In the genomic region with DNA sequence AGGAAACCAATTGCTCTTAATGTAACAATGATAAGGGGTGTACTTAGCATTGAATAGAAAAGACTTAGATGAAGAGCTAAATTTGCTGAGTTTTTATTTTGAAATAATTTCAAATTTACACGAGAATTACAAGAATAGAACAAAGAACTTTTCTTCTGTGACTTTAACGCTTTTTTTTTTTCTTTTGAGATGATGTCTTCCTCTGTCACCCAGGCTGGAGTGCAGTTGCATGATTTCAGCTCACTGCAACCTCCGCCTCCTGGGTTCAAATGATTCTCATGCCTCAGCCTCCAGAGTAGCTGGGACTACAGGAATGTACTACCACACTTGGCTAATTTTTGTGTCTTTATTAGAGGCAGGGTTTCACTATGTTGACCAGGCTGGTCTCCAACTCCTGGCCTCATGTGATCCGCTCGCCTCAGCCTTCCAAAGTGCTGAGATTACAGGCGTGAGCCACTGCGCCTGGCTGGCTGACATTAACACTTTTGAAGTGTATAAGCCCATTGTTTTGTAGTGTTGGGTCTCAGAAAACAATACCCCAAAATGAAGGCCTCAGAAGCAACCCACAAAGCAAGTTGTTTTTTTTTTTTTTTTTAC, we compare ENCODE assay signal across 11 cellular contexts. TPM values are rescaled to one million over a fixed set of nuclear protein-coding genes. Genes with fewer than 3 reads are reported as not detected.
A peak's percentile ranks its signal among the peaks of the same experiment; 100 is the strongest.
DNase-seq lines count a peak whose midpoint lies in the region; ATAC-seq and TF ChIP-seq lines count a peak whose summit lies in the region.
"Had no signal": no experiment of that assay in that cellular context is flagged by ENCODE, and none has a peak within 500 bp of the region (broad histone marks: within the 10 kb centered on the region; RNA-seq: fewer than 3 reads in every experiment).

No MANE protein-coding gene starts in this region.

- CTCF ChIA-PET in activated CD8-positive, alpha-beta memory T cell treated with anti-CD3 and anti-CD28 coated beads, Interleukin-2, amount 10 ng/mL, durations not matched to agents 7 days and 5 days (lab: Charles Lee) = interaction anchor here (0.7 to 1.9 kb wide), 6 partner anchors 19 to 394 kb away, joined by 3 to 5 read pairs (median 4); a partner anchor contains a TSS

- no peaks in the 10 kb centered on the region for H3K27me3 ChIP-seq in left lung
- H3K27me3 ChIP-seq in stomach = no peaks in the 10 kb centered on the region
- H3K27me3 ChIP-seq: heart left ventricle, SJCRH30 had no signal

- TF ChIP-seq EP300 in stomach (IDR thresholded peaks at IDR 0.05) = no peak

- peak overlapping the region; percentile 97 for H3K4me3 Mint-ChIP-seq in activated CD8-positive, alpha-beta memory T cell treated with anti-CD3 and anti-CD28 coated beads, Interleukin-2, amount 10 ng/mL, durations not matched to agents 7 days and 5 days

- peak overlapping the region; percentile 98 for H3K27ac ChIP-seq in VCaP
- H3K27ac ChIP-seq in left lung = peak overlapping the region; percentile 66 to 97
- peak overlapping the region; percentile 6 to 99 (median 97) for H3K27ac ChIP-seq in stomach
- H3K27ac ChIP-seq: SJCRH30 had no signal

- 73 to 86% (median 78%) methylated on average over 7 of the region's 7 CpGs for WGBS in stomach, 5 donors

- no peaks in the 10 kb centered on the region for H3K9me3 ChIP-seq in left lung
- H3K9me3 ChIP-seq in stomach = no peaks in the 10 kb centered on the region
- H3K9me3 ChIP-seq: heart left ventricle, SJCRH30 had no signal

- H3K4me3 ChIP-seq in left lung = no peak overlapping the region
- H3K4me3 ChIP-seq in stomach = no peak overlapping the region

- H3K4me1 ChIP-seq in left lung (peaks cover 36 to 64% of the 10 kb centered on the region in 2 donors), stomach (peaks cover 22 to 74% (median 52%) of the 10 kb centered on the region in 4 donors)

- peaks cover 0 to 6% of the 10 kb centered on the region in 2 donors for H3K36me3 ChIP-seq in left lung
- H3K36me3 ChIP-seq in stomach = peaks cover 0 to 1% (median 0%) of the 10 kb centered on the region in 4 donors
- H3K36me3 ChIP-seq: SJCRH30 had no signal

- ATAC-seq in activated CD8-positive, alpha-beta memory T cell treated with anti-CD3 and anti-CD28 coated beads, Interleukin-2, amount 10 ng/mL, durations not matched to agents 7 days and 5 days = no peak
- ATAC-seq in left lung (no peak), GM21825 (IDR thresholded peaks at IDR 0.05; ENCODE audit: unreplicated experiment) (no peak), HG03571 (IDR thresholded peaks at IDR 0.05; ENCODE audit: unreplicated experiment) (no peak)
- ATAC-seq: heart left ventricle had no signal

- intact Hi-C loops in left lung (cut with DNase I) (no loop called here), stomach (cut with DNase I; ENCODE audit: low total_unique reads) (no loop called here)

- no peak for DNase-seq in activated CD8-positive, alpha-beta memory T cell treated with anti-CD3 and anti-CD28 coated beads, Interleukin-2, amount 10 ng/mL, durations not matched to agents 7 days and 5 days
- DNase-seq in activated CD8-positive, alpha-beta memory T cell treated with anti-CD3 and anti-CD28 coated beads, Interleukin-2, amount 50 U/mL, for 4 hours = no peak
- DNase-seq in left lung (no peak), stomach (no peak), GM20000 (ENCODE audit: low spot score) (no peak)
- DNase-seq: heart left ventricle; SJCRH30; stimulated activated CD4-positive, alpha-beta T cell treated with anti-CD3 and anti-CD28 coated beads, Interleukin-2, amount 100 ng/mL, for 24 hours had no signal

- H3K36me3 Mint-ChIP-seq in activated CD8-positive, alpha-beta memory T cell treated with anti-CD3 and anti-CD28 coated beads, Interleukin-2, amount 10 ng/mL, durations not matched to agents 7 days and 5 days = peaks cover 8% of the 10 kb centered on the region

- H3K9me3 Mint-ChIP-seq in activated CD8-positive, alpha-beta memory T cell treated with anti-CD3 and anti-CD28 coated beads, Interleukin-2, amount 10 ng/mL, durations not matched to agents 7 days and 5 days (ENCODE audit: low read depth) = no peaks in the 10 kb centered on the region

- no peak for TF ChIP-seq POLR2A in stomach (IDR thresholded peaks at IDR 0.05)

- H3K27ac Mint-ChIP-seq in activated CD8-positive, alpha-beta memory T cell treated with anti-CD3 and anti-CD28 coated beads, Interleukin-2, amount 10 ng/mL, durations not matched to agents 7 days and 5 days = peak overlapping the region; percentile 69

- H3K4me1 Mint-ChIP-seq in activated CD8-positive, alpha-beta memory T cell treated with anti-CD3 and anti-CD28 coated beads, Interleukin-2, amount 10 ng/mL, durations not matched to agents 7 days and 5 days = peaks cover 32% of the 10 kb centered on the region

- TF ChIP-seq CTCF in VCaP (conservative IDR thresholded peaks at IDR 0.05) (no peak), left lung (IDR thresholded peaks at IDR 0.05) (no peak), stomach (IDR thresholded peaks at IDR 0.05) (no peak), GM20000 (IDR thresholded peaks at IDR 0.05; ENCODE audit: extremely low read depth, missing control alignments) (no peak)

- H3K27me3 Mint-ChIP-seq in activated CD8-positive, alpha-beta memory T cell treated with anti-CD3 and anti-CD28 coated beads, Interleukin-2, amount 10 ng/mL, durations not matched to agents 7 days and 5 days = no peaks in the 10 kb centered on the region

RNA-seq across cellular contexts. Expression of a gene that starts 2.1 kb away (rescaled TPM):
- 10 to 100 TPM; 13.3 to 15.1 TPM for total RNA-seq in activated CD8-positive, alpha-beta memory T cell treated with anti-CD3 and anti-CD28 coated beads, Interleukin-2, amount 10 ng/mL, durations not matched to agents 7 days and 5 days
- total RNA-seq in left lung = 10 to 100 TPM; 19.3 to 20.7 TPM
- 100 to 1,000 TPM in 1 of 5 donors, 10 to 100 TPM in 3, not detected in 1; 14.2 to 121 (median 19.3) TPM for total RNA-seq in stomach
- polyA plus RNA-seq in stomach = 10 to 100 TPM; 37.1 to 66.6 (median 52.4) TPM

RNA-seq across cellular contexts. Expression of a gene that starts 2.2 kb away (rescaled TPM):
- 10 to 100 TPM; 28.8 to 33.8 TPM for total RNA-seq in activated CD8-positive, alpha-beta memory T cell treated with anti-CD3 and anti-CD28 coated beads, Interleukin-2, amount 10 ng/mL, durations not matched to agents 7 days and 5 days
- 10 to 100 TPM; 81.0 TPM for total RNA-seq in left lung
- 100 to 1,000 TPM in 1 of 5 donors, 10 to 100 TPM in 4; 28.1 to 133 (median 71.8) TPM for total RNA-seq in stomach
- 10 to 100 TPM; 11.9 to 26.5 (median 20.6) TPM for polyA plus RNA-seq in stomach

RNA-seq across cellular contexts. Expression of a gene that starts 19.5 kb away (rescaled TPM):
- total RNA-seq in activated CD8-positive, alpha-beta memory T cell treated with anti-CD3 and anti-CD28 coated beads, Interleukin-2, amount 10 ng/mL, durations not matched to agents 7 days and 5 days = 1 to 10 TPM; 6.3 to 7.0 TPM
- total RNA-seq in left lung = 1 to 10 TPM; 5.4 to 6.1 TPM
- 10 to 100 TPM in 1 of 5 donors, 1 to 10 TPM in 3, not detected in 1; 3.1 to 20.4 (median 7.3) TPM for total RNA-seq in stomach
- 10 to 100 TPM in 1 of 3 donors, 1 to 10 TPM in 2; 7.3 to 17.2 (median 8.2) TPM for polyA plus RNA-seq in stomach

RNA-seq across cellular contexts. Expression of a gene that starts 40.3 kb away (rescaled TPM):
- total RNA-seq in activated CD8-positive, alpha-beta memory T cell treated with anti-CD3 and anti-CD28 coated beads, Interleukin-2, amount 10 ng/mL, durations not matched to agents 7 days and 5 days = 10 to 100 TPM; 26.6 to 36.7 TPM
- total RNA-seq in left lung (10 to 100 TPM; 12.1 to 13.1 TPM), stomach (10 to 100 TPM in 4 of 5 donors, 1 to 10 TPM in 1; 3.8 to 21.7 (median 19.6) TPM)
- 10 to 100 TPM in 1 of 3 donors, 1 to 10 TPM in 2; 1.7 to 10.4 (median 6.8) TPM for polyA plus RNA-seq in stomach

RNA-seq across cellular contexts. Expression of a gene that starts 46.0 kb away (rescaled TPM):
- under 1 TPM in 1 of 2 experiments, not detected in 1; 0.03 TPM for total RNA-seq in activated CD8-positive, alpha-beta memory T cell treated with anti-CD3 and anti-CD28 coated beads, Interleukin-2, amount 10 ng/mL, durations not matched to agents 7 days and 5 days
- total RNA-seq in left lung (10 to 100 TPM; 29.1 to 44.8 TPM), stomach (10 to 100 TPM in 2 of 5 donors, 1 to 10 TPM in 3; 1.2 to 89.8 (median 9.7) TPM)
- polyA plus RNA-seq in stomach = 100 to 1,000 TPM in 1 of 3 donors, 1 to 10 TPM in 2; 1.8 to 105 (median 8.2) TPM
